In the genomic region with DNA sequence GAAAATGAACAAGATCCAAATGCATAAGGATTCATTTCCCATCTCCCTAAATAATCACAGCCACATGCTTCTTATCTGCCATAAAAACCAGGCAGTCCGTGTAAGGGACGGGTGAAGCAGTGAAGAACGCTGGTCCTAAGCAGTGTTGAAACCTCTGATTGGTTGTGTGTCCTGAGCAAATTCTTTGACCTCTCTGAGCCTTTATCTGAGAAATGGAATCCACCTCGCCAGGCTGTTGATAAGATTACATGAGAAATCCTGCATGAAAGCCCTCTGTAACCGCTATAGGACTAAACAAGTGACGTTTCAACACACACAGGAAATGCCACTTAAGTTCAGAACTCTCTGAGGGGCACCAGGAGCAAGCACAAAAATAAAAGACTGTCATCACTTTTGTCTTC, we compare ENCODE assay signal across 12 cellular contexts. TPM values are rescaled to one million over a fixed set of nuclear protein-coding genes. Genes with fewer than 3 reads are reported as not detected.
DNase-seq lines count a peak whose midpoint lies in the region; ATAC-seq and TF ChIP-seq lines count a peak whose summit lies in the region.
"Had no signal": no experiment of that assay in that cellular context is flagged by ENCODE, and none has a peak within 500 bp of the region (broad histone marks: within the 10 kb centered on the region; RNA-seq: fewer than 3 reads in every experiment).

No MANE protein-coding gene starts in this region.

- peaks cover 21% of the 10 kb centered on the region for H3K27me3 Mint-ChIP-seq in CD4-positive, alpha-beta T cell
- H3K27me3 Mint-ChIP-seq in naive thymus-derived CD4-positive, alpha-beta T cell, result peaks cover 12 to 37% (median 20%) of the 10 kb centered on the region in 5 donors
- peaks cover 10% of the 10 kb centered on the region for H3K27me3 Mint-ChIP-seq in activated CD4-positive, alpha-beta memory T cell treated with anti-CD3 and anti-CD28 coated beads for 36 hours

- no peaks in the 10 kb centered on the region for H3K27me3 ChIP-seq in CD4-positive, alpha-beta T cell (ENCODE audit: control insufficient read depth, insufficient read depth, low read length)
- H3K27me3 ChIP-seq in adipocyte (replicated peaks; ENCODE audit: control insufficient read depth, insufficient read depth, low read length), result no peaks in the 10 kb centered on the region
- no peaks in the 10 kb centered on the region for H3K27me3 ChIP-seq in naive thymus-derived CD4-positive, alpha-beta T cell (ENCODE audit: control insufficient read depth in 2 of 2, insufficient read depth in 2 of 2, low read length in 2 of 2)

- no peaks in the 10 kb centered on the region for H3K9me3 ChIP-seq in CD4-positive, alpha-beta T cell (ENCODE audit: control insufficient read depth, low read length)
- no peaks in the 10 kb centered on the region for H3K9me3 ChIP-seq in adipocyte (ENCODE audit: control insufficient read depth, low read length)
- no peaks in the 10 kb centered on the region for H3K9me3 ChIP-seq in naive thymus-derived CD4-positive, alpha-beta T cell (ENCODE audit: control insufficient read depth in 2 of 3, low read length in 3 of 3)
- H3K9me3 ChIP-seq: Caco-2, prostate gland had no signal

- peak overlapping the region; percentile 57 for H3K4me3 ChIP-seq in adipocyte (ENCODE audit: low read length)
- no peak overlapping the region for H3K4me3 ChIP-seq in naive thymus-derived CD4-positive, alpha-beta T cell (ENCODE audit: low read length)
- H3K4me3 ChIP-seq: prostate gland had no signal

- no peak overlapping the region for H3K27ac ChIP-seq in CD4-positive, alpha-beta T cell (ENCODE audit: low read depth, low read length)
- no peak overlapping the region for H3K27ac ChIP-seq in naive thymus-derived CD4-positive, alpha-beta T cell (ENCODE audit: low read depth, low read length)
- H3K27ac ChIP-seq: prostate gland had no signal

- no peaks in the 10 kb centered on the region for H3K9me3 Mint-ChIP-seq in CD4-positive, alpha-beta T cell
- peaks cover 0 to 15% (median 0%) of the 10 kb centered on the region in 11 donors for H3K9me3 Mint-ChIP-seq in naive thymus-derived CD4-positive, alpha-beta T cell
- H3K9me3 Mint-ChIP-seq in activated CD4-positive, alpha-beta memory T cell treated with anti-CD3 and anti-CD28 coated beads for 36 hours, result no peaks in the 10 kb centered on the region

- peak; percentile 34 for ATAC-seq in CD4-positive, alpha-beta T cell (ENCODE audit: poor library complexity)
- ATAC-seq in GM21360 (IDR thresholded peaks at IDR 0.05; ENCODE audit: unreplicated experiment) (peak; percentile 34), GM18517 (IDR thresholded peaks at IDR 0.05; ENCODE audit: unreplicated experiment) (no peak)
- peak; percentile 55 for ATAC-seq in naive thymus-derived CD4-positive, alpha-beta T cell

- no peak overlapping the region for H3K4me3 Mint-ChIP-seq in CD4-positive, alpha-beta T cell
- H3K4me3 Mint-ChIP-seq in naive thymus-derived CD4-positive, alpha-beta T cell, result peak overlapping the region in 4 of 10 donors; percentile 2 to 46 (median 35)
- H3K4me3 Mint-ChIP-seq in activated CD4-positive, alpha-beta memory T cell treated with anti-CD3 and anti-CD28 coated beads for 36 hours, result no peak overlapping the region
- H3K4me3 Mint-ChIP-seq: H9 had no signal

- H3K9ac ChIP-seq in adipocyte (ENCODE audit: low read length), result no peak overlapping the region

- CTCF ChIA-PET in CD4-positive, alpha-beta T cell (lab: Charles Lee), result no interaction called here
- CTCF ChIA-PET in naive thymus-derived CD4-positive, alpha-beta T cell (lab: Charles Lee), result no interaction called here
- CTCF ChIA-PET in activated CD4-positive, alpha-beta memory T cell treated with anti-CD3 and anti-CD28 coated beads for 36 hours (lab: Charles Lee), result interaction anchor here (1.0 kb wide), 1 partner anchor 55 kb away, joined by 3 read pairs; no protein-coding TSS in a partner anchor

- H3K36me3 ChIP-seq in adipocyte (ENCODE audit: control insufficient read depth, insufficient read depth, low read length, severe bottlenecking), result no peaks in the 10 kb centered on the region
- H3K36me3 ChIP-seq in naive thymus-derived CD4-positive, alpha-beta T cell (ENCODE audit: control insufficient read depth in 2 of 3, insufficient read depth in 3 of 3, low read length in 3 of 3), result no peaks in the 10 kb centered on the region
- H3K36me3 ChIP-seq: prostate gland had no signal

- POLR2A ChIA-PET in CD4-positive, alpha-beta T cell (lab: Charles Lee), result no interaction called here
- POLR2A ChIA-PET in naive thymus-derived CD4-positive, alpha-beta T cell (lab: Charles Lee), result no interaction called here
- POLR2A ChIA-PET in activated CD4-positive, alpha-beta memory T cell treated with anti-CD3 and anti-CD28 coated beads for 36 hours (lab: Charles Lee), result no interaction called here

- intact Hi-C loops in CD4-positive, alpha-beta T cell (cut with DNase I, micrococcal nuclease), result no loop called here
- intact Hi-C loops in naive thymus-derived CD4-positive, alpha-beta T cell (cut with micrococcal nuclease), result no loop called here
- intact Hi-C loops in activated CD4-positive, alpha-beta memory T cell treated with anti-CD3 and anti-CD28 coated beads for 36 hours (cut with micrococcal nuclease), result no loop called here

- no peak overlapping the region for H3K27ac Mint-ChIP-seq in CD4-positive, alpha-beta T cell
- peak overlapping the region in 1 of 9 donors; percentile 5 for H3K27ac Mint-ChIP-seq in naive thymus-derived CD4-positive, alpha-beta T cell
- no peak overlapping the region for H3K27ac Mint-ChIP-seq in activated CD4-positive, alpha-beta memory T cell treated with anti-CD3 and anti-CD28 coated beads for 36 hours

- no peaks in the 10 kb centered on the region for H3K36me3 Mint-ChIP-seq in CD4-positive, alpha-beta T cell (ENCODE audit: low read depth)
- no peaks in the 10 kb centered on the region for H3K36me3 Mint-ChIP-seq in naive thymus-derived CD4-positive, alpha-beta T cell
- H3K36me3 Mint-ChIP-seq in activated CD4-positive, alpha-beta memory T cell treated with anti-CD3 and anti-CD28 coated beads for 36 hours, result no peaks in the 10 kb centered on the region

- no peak for DNase-seq in CD4-positive, alpha-beta T cell
- DNase-seq in adipocyte (ENCODE audit: low read depth) (no peak), amniotic stem cell (lab: John Stamatoyannopoulos, UW) (no peak)
- peak in 2 of 9 donors; percentile 4 to 16 for DNase-seq in naive thymus-derived CD4-positive, alpha-beta T cell
- no peak for DNase-seq in activated CD4-positive, alpha-beta memory T cell treated with anti-CD3 and anti-CD28 coated beads for 36 hours
- DNase-seq in stimulated activated CD4-positive, alpha-beta T cell treated with anti-CD3 and anti-CD28 coated beads, Interleukin-2, amount 100 ng/mL, for 48 hours, result no peak
- DNase-seq: H9, NCI-H1930 had no signal

- no peak for TF ChIP-seq CTCF in CD4-positive, alpha-beta T cell (IDR thresholded peaks at IDR 0.05)

- H3K4me1 ChIP-seq in adipocyte (ENCODE audit: control insufficient read depth, insufficient read depth, low read length), result peaks cover 25% of the 10 kb centered on the region
- H3K4me1 ChIP-seq in naive thymus-derived CD4-positive, alpha-beta T cell (ENCODE audit: control insufficient read depth in 2 of 2, insufficient read depth in 2 of 2, low read length in 2 of 2), result no peaks in the 10 kb centered on the region
- H3K4me1 ChIP-seq: Caco-2, prostate gland had no signal

- peaks cover 20% of the 10 kb centered on the region for H3K4me1 Mint-ChIP-seq in CD4-positive, alpha-beta T cell (ENCODE audit: low read depth)
- peaks cover 0 to 26% (median 12%) of the 10 kb centered on the region in 7 donors for H3K4me1 Mint-ChIP-seq in naive thymus-derived CD4-positive, alpha-beta T cell
- H3K4me1 Mint-ChIP-seq in activated CD4-positive, alpha-beta memory T cell treated with anti-CD3 and anti-CD28 coated beads for 36 hours (ENCODE audit: low read depth), result peaks cover 15% of the 10 kb centered on the region

RNA-seq across cellular contexts. Expression of a gene that starts 26.8 kb away (rescaled TPM):
- total RNA-seq in CD4-positive, alpha-beta T cell, result 1 to 10 TPM; 1.8 to 3.4 TPM
- total RNA-seq in naive thymus-derived CD4-positive, alpha-beta T cell, result 10 to 100 TPM in 1 of 5 experiments, 1 to 10 TPM in 3, under 1 TPM in 1; 0.24 to 54.3 (median 3.4) TPM
- polyA plus RNA-seq in naive thymus-derived CD4-positive, alpha-beta T cell, result under 1 TPM; 0.09 to 0.31 TPM
- total RNA-seq in activated CD4-positive, alpha-beta memory T cell treated with anti-CD3 and anti-CD28 coated beads for 36 hours, result under 1 TPM; 0.24 to 0.26 TPM
